2 cellular contexts compared by ENCODE assay signal in the genomic region with DNA sequence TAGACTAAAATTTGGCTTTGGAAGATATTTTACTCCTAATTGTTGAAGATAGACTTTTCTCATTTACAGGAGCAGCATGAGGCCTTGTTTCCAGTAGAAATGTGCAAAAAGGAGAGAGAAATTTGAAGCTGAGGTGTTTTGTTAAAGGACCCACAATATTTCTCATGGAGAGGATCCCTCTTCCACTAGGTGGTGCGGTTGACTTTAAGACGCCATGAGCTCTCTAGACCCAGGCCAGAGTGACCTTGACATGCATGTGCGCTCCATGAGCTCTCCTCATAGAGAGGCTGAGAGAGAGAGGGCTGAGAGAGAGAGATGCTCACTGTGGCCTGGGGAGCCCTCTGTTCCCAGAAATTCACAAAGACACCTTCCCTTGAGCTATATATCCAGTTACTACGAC.
TF ChIP-seq lines count a peak whose summit lies in the region.

No MANE protein-coding gene starts in this region.

TF ChIP-seq in GM23338, 12 proteins besides CTCF, POLR2A, EP300 and RAD21 (continues in another document):
- TF ChIP-seq, protein P1, sequence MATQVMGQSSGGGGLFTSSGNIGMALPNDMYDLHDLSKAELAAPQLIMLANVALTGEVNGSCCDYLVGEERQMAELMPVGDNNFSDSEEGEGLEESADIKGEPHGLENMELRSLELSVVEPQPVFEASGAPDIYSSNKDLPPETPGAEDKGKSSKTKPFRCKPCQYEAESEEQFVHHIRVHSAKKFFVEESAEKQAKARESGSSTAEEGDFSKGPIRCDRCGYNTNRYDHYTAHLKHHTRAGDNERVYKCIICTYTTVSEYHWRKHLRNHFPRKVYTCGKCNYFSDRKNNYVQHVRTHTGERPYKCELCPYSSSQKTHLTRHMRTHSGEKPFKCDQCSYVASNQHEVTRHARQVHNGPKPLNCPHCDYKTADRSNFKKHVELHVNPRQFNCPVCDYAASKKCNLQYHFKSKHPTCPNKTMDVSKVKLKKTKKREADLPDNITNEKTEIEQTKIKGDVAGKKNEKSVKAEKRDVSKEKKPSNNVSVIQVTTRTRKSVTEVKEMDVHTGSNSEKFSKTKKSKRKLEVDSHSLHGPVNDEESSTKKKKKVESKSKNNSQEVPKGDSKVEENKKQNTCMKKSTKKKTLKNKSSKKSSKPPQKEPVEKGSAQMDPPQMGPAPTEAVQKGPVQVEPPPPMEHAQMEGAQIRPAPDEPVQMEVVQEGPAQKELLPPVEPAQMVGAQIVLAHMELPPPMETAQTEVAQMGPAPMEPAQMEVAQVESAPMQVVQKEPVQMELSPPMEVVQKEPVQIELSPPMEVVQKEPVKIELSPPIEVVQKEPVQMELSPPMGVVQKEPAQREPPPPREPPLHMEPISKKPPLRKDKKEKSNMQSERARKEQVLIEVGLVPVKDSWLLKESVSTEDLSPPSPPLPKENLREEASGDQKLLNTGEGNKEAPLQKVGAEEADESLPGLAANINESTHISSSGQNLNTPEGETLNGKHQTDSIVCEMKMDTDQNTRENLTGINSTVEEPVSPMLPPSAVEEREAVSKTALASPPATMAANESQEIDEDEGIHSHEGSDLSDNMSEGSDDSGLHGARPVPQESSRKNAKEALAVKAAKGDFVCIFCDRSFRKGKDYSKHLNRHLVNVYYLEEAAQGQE (IDR thresholded peaks at IDR 0.05; ENCODE audit: unreplicated experiment) = no peak
- TF ChIP-seq, protein P2, sequence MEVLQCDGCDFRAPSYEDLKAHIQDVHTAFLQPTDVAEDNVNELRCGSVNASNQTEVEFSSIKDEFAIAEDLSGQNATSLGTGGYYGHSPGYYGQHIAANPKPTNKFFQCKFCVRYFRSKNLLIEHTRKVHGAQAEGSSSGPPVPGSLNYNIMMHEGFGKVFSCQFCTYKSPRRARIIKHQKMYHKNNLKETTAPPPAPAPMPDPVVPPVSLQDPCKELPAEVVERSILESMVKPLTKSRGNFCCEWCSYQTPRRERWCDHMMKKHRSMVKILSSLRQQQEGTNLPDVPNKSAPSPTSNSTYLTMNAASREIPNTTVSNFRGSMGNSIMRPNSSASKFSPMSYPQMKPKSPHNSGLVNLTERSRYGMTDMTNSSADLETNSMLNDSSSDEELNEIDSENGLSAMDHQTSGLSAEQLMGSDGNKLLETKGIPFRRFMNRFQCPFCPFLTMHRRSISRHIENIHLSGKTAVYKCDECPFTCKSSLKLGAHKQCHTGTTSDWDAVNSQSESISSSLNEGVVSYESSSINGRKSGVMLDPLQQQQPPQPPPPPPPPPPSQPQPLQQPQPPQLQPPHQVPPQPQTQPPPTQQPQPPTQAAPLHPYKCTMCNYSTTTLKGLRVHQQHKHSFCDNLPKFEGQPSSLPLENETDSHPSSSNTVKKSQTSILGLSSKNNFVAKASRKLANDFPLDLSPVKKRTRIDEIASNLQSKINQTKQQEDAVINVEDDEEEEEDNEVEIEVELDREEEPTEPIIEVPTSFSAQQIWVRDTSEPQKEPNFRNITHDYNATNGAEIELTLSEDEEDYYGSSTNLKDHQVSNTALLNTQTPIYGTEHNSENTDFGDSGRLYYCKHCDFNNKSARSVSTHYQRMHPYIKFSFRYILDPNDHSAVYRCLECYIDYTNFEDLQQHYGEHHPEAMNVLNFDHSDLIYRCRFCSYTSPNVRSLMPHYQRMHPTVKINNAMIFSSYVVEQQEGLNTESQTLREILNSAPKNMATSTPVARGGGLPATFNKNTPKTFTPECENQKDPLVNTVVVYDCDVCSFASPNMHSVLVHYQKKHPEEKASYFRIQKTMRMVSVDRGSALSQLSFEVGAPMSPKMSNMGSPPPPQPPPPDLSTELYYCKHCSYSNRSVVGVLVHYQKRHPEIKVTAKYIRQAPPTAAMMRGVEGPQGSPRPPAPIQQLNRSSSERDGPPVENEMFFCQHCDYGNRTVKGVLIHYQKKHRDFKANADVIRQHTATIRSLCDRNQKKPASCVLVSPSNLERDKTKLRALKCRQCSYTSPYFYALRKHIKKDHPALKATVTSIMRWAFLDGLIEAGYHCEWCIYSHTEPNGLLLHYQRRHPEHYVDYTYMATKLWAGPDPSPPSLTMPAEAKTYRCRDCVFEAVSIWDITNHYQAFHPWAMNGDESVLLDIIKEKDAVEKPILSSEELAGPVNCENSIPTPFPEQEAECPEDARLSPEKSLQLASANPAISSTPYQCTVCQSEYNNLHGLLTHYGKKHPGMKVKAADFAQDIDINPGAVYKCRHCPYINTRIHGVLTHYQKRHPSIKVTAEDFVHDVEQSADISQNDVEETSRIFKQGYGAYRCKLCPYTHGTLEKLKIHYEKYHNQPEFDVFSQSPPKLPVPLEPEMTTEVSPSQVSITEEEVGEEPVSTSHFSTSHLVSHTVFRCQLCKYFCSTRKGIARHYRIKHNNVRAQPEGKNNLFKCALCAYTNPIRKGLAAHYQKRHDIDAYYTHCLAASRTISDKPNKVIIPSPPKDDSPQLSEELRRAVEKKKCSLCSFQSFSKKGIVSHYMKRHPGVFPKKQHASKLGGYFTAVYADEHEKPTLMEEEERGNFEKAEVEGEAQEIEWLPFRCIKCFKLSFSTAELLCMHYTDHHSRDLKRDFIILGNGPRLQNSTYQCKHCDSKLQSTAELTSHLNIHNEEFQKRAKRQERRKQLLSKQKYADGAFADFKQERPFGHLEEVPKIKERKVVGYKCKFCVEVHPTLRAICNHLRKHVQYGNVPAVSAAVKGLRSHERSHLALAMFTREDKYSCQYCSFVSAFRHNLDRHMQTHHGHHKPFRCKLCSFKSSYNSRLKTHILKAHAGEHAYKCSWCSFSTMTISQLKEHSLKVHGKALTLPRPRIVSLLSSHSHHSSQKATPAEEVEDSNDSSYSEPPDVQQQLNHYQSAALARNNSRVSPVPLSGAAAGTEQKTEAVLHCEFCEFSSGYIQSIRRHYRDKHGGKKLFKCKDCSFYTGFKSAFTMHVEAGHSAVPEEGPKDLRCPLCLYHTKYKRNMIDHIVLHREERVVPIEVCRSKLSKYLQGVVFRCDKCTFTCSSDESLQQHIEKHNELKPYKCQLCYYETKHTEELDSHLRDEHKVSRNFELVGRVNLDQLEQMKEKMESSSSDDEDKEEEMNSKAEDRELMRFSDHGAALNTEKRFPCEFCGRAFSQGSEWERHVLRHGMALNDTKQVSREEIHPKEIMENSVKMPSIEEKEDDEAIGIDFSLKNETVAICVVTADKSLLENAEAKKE (CRISPR knock-in tag; IDR thresholded peaks at IDR 0.05) = no peak
- TF ChIP-seq, protein P3, sequence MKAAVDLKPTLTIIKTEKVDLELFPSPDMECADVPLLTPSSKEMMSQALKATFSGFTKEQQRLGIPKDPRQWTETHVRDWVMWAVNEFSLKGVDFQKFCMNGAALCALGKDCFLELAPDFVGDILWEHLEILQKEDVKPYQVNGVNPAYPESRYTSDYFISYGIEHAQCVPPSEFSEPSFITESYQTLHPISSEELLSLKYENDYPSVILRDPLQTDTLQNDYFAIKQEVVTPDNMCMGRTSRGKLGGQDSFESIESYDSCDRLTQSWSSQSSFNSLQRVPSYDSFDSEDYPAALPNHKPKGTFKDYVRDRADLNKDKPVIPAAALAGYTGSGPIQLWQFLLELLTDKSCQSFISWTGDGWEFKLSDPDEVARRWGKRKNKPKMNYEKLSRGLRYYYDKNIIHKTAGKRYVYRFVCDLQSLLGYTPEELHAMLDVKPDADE (IDR thresholded peaks at IDR 0.05) = no peak
- no peak for TF ChIP-seq ZNF114 (CRISPR knock-in tag; IDR thresholded peaks at IDR 0.05)
- TF ChIP-seq POLR2AphosphoS5 (IDR thresholded peaks at IDR 0.05; ENCODE audit: low read depth) = no peak
- no peak for TF ChIP-seq ZNF331 (CRISPR knock-in tag; IDR thresholded peaks at IDR 0.05; ENCODE audit: low read depth)
- TF ChIP-seq NANOG (IDR thresholded peaks at IDR 0.05; ENCODE audit: borderline replicate concordance) = no peak
- no peak for TF ChIP-seq EZH2phosphoT487 (IDR thresholded peaks at IDR 0.05; ENCODE audit: unreplicated experiment)
- TF ChIP-seq CREB1 (CRISPR knock-in tag; IDR thresholded peaks at IDR 0.05; ENCODE audit: low read depth) = no peak
- TF ChIP-seq JUNB (IDR thresholded peaks at IDR 0.05; ENCODE audit: unreplicated experiment) = no peak

TF ChIP-seq in HEK293T, 16 proteins besides CTCF, POLR2A, EP300 and RAD21 (continued from another document):
- TF ChIP-seq, protein P4, sequence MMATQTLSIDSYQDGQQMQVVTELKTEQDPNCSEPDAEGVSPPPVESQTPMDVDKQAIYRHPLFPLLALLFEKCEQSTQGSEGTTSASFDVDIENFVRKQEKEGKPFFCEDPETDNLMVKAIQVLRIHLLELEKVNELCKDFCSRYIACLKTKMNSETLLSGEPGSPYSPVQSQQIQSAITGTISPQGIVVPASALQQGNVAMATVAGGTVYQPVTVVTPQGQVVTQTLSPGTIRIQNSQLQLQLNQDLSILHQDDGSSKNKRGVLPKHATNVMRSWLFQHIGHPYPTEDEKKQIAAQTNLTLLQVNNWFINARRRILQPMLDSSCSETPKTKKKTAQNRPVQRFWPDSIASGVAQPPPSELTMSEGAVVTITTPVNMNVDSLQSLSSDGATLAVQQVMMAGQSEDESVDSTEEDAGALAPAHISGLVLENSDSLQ (IDR thresholded peaks at IDR 0.05) = no peak
- TF ChIP-seq HDGF (IDR thresholded peaks at IDR 0.05; ENCODE audit: borderline replicate concordance) (no peak), BHLHE40 (IDR thresholded peaks at IDR 0.05; ENCODE audit: borderline replicate concordance) (no peak), FOXM1 (IDR thresholded peaks at IDR 0.05; ENCODE audit: borderline replicate concordance) (no peak)
